ENCODE assay signal across 16 cellular contexts in the genomic region with DNA sequence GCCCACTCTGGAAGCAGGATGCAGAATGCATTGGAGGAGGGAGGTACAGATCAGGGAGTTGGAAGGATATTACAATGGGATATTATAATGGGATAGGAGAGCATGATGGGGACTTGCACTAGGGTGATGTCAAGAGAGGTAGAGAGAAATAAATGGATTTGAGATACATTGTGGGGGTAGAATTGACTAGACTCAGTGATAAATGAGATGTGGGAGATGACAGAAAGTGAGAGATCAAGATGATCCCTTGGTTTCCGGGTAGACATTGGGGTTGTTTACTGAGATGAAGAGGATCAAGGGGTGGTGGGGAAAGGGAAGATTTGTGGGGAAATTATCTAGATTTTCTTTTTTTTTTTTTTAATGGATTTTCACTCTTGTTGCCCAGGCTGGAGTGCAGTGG. TPM values are rescaled to one million over a fixed set of nuclear protein-coding genes. Genes with fewer than 3 reads are reported as not detected.
DNase-seq lines count a peak whose midpoint lies in the region; ATAC-seq, FAIRE-seq and TF ChIP-seq lines count a peak whose summit lies in the region.
"Had no signal": no experiment of that assay in that cellular context is flagged by ENCODE, and none has a peak within 500 bp of the region (broad histone marks: within the 10 kb centered on the region; RNA-seq: fewer than 3 reads in every experiment).

No MANE protein-coding gene starts in this region.

- H3K4me1 Mint-ChIP-seq in CD8-positive, alpha-beta T cell (ENCODE audit: low read depth), result peaks cover 26% of the 10 kb centered on the region
- no peaks in the 10 kb centered on the region for H3K4me1 Mint-ChIP-seq in H9

- CTCF ChIA-PET in CD8-positive, alpha-beta T cell (lab: Charles Lee), result no interaction called here
- CTCF ChIA-PET in OCI-LY7 (lab: Charles Lee; ENCODE audit: unreplicated experiment), result interaction anchor here (0.6 kb wide), 1 partner anchor 55 kb away, joined by 3 read pairs; no protein-coding TSS in a partner anchor
- CTCF ChIA-PET in GM12878 (lab: Yijun Ruan, JAX), result interaction anchor here (1.5 to 2.5 kb wide), 6 partner anchors 15 to 376 kb away, joined by 3 to 10 read pairs (median 8); no protein-coding TSS in a partner anchor

- no peak overlapping the region for H2BK20ac ChIP-seq in H9 (ENCODE audit: low read depth, low read length, poor library complexity, severe bottlenecking)

- H3K27me3 Mint-ChIP-seq in CD8-positive, alpha-beta T cell (ENCODE audit: low read depth), result no peaks in the 10 kb centered on the region
- H3K27me3 Mint-ChIP-seq in H9 (ENCODE audit: low read depth), result no peaks in the 10 kb centered on the region

- POLR2A ChIA-PET in CD8-positive, alpha-beta T cell (lab: Charles Lee), result interaction anchor here (0.6 to 0.9 kb wide), 3 partner anchors 130 to 204 kb away, joined by 3 read pairs; a partner anchor contains a TSS
- POLR2A ChIA-PET in OCI-LY7 (lab: Charles Lee) (interaction anchor here (0.7 to 2.6 kb wide), 4 partner anchors 8 to 298 kb away, joined by 4 to 8 read pairs (median 4); no protein-coding TSS in a partner anchor), GM12878 (lab: Charles Lee) (interaction anchor here (0.7 to 1.6 kb wide), 3 partner anchors 33 to 776 kb away, joined by 3 to 4 read pairs (median 4); a partner anchor contains a TSS)

- TF ChIP-seq POLR2A in GM12878 (IDR thresholded peaks at IDR 0.05; ENCODE audit: low read depth, low read length), result no peak

- H3K79me1 ChIP-seq in H9 (ENCODE audit: insufficient read depth, low read depth, low read length, poor library complexity, severe bottlenecking), result no peaks in the 10 kb centered on the region

- no peak overlapping the region for H4K8ac ChIP-seq in H9 (replicated peaks; ENCODE audit: insufficient read length, low read depth, low read length)

- H3K27ac ChIP-seq in BLaER1 treated with 17β-estradiol and CSF1 and Interleukin-3, amounts not matched to agents 10 nM and 100 nM, result peak overlapping the region in 3 of 11 experiments; percentile 67 to 81 (median 77); a peak in 3 of 22 replicates
- no peak overlapping the region for H3K27ac ChIP-seq in CD8-positive, alpha-beta T cell (ENCODE audit: low read depth, low read length)
- H3K27ac ChIP-seq in OCI-LY7 (ENCODE audit: low read depth, low read length, poor library complexity, severe bottlenecking) (no peak overlapping the region), GM12878 (ENCODE audit: control insufficient read depth, insufficient read depth) (peak overlapping the region; percentile 71), H9 (ENCODE audit: insufficient read length, low read depth, low read length) (no peak overlapping the region)
- H3K27ac ChIP-seq: ascending aorta, C4-2B, tibial artery had no signal

- H3K9ac ChIP-seq in BLaER1 treated with 17β-estradiol and CSF1 and Interleukin-3, amounts not matched to agents 10 nM and 100 nM, result no peak overlapping the region
- H3K9ac ChIP-seq in GM12878 (ENCODE audit: control insufficient read depth, insufficient read depth, low read length) (no peak overlapping the region), H9 (ENCODE audit: extremely low read depth, insufficient read length, low read length) (no peak overlapping the region)

- WGBS in GM12878 (ENCODE audit: insufficient coverage, insufficient replicate concordance, low lambda C conversion rate, missing lambda C conversion rate), result 9% methylated on average over 1 of the region's 1 CpG
- WGBS in H9 (ENCODE audit: extremely low coverage, insufficient read length, low lambda C conversion rate), result no CpG with 5 or more reads among the region's 1 CpG

- H2BK15ac ChIP-seq in H9 (ENCODE audit: low read depth, low read length), result no peak overlapping the region

- H3K9me2 ChIP-seq in OCI-LY7 (ENCODE audit: insufficient read depth, low read length), result no peaks in the 10 kb centered on the region

- H4K91ac ChIP-seq in H9 (ENCODE audit: insufficient read length, low read depth, low read length), result no peak overlapping the region

- in situ Hi-C loops in GM12878 (cut with MboI), result no loop called here

- peaks cover 0 to 9% (median 0%) of the 10 kb centered on the region in 11 experiments; a peak in 1 of 22 replicates for H3K27me3 ChIP-seq in BLaER1 treated with 17β-estradiol and CSF1 and Interleukin-3, amounts not matched to agents 10 nM and 100 nM
- H3K27me3 ChIP-seq in CD8-positive, alpha-beta T cell (ENCODE audit: insufficient read depth, low read length), result no peaks in the 10 kb centered on the region
- H3K27me3 ChIP-seq in GM12878 (replicated peaks in 1 of 2; ENCODE audit: control insufficient read depth in 2 of 2, insufficient read depth in 2 of 2, low read length in 1 of 2) (no peaks in the 10 kb centered on the region), H9 (ENCODE audit: insufficient read depth, low read length) (no peaks in the 10 kb centered on the region)
- H3K27me3 ChIP-seq: ascending aorta, tibial artery had no signal

- TF ChIP-seq EP300 in GM12878 (IDR thresholded peaks at IDR 0.05; ENCODE audit: borderline replicate concordance in 1 of 2, control insufficient read depth in 1 of 2, low read depth in 2 of 2, low read length in 2 of 2), result no peak

- peak overlapping the region; percentile 87 for H3K4me3 Mint-ChIP-seq in CD8-positive, alpha-beta T cell
- no peak overlapping the region for H3K4me3 Mint-ChIP-seq in H9

- peaks cover 9% of the 10 kb centered on the region for H3K36me3 Mint-ChIP-seq in CD8-positive, alpha-beta T cell
- H3K36me3 Mint-ChIP-seq in H9 (ENCODE audit: insufficient read depth in 1 of 3, low read depth in 3 of 3), result no peaks in the 10 kb centered on the region

- H3K14ac ChIP-seq in H9 (ENCODE audit: insufficient read depth, low read length), result no peak overlapping the region

- no peak overlapping the region for H3K4me3 ChIP-seq in BLaER1 treated with 17β-estradiol and CSF1 and Interleukin-3, amounts not matched to agents 10 nM and 100 nM
- no peak overlapping the region for H3K4me3 ChIP-seq in CD8-positive, alpha-beta T cell (ENCODE audit: low read depth, low read length)
- H3K4me3 ChIP-seq in OCI-LY7 (ENCODE audit: low read depth, low read length, poor library complexity, severe bottlenecking) (no peak overlapping the region), GM12878 (peak overlapping the region; percentile 48; the same call in 1 of the 2 replicates)
- H3K4me3 ChIP-seq: ascending aorta, tibial artery had no signal

- no peak overlapping the region for H3K4ac ChIP-seq in H9 (ENCODE audit: low read depth, low read length)

- BruUV-seq in OCI-LY7 (replicated peaks; lab: Mats Ljungman, UMichigan), result no TSS peak
- no TSS peak for BruUV-seq in GM12878 (replicated peaks; lab: Mats Ljungman, UMichigan)

- H3K4me2 ChIP-seq in BLaER1 treated with 17β-estradiol and CSF1 and Interleukin-3, amounts not matched to agents 10 nM and 100 nM, result peak overlapping the region; percentile 46 to 86 (median 76); a peak in 13 of 22 replicates
- H3K4me2 ChIP-seq in OCI-LY7 (ENCODE audit: low read length) (peak overlapping the region; percentile 52), GM12878 (ENCODE audit: control insufficient read depth, insufficient read depth) (peak overlapping the region; percentile 90), H9 (ENCODE audit: insufficient read depth, insufficient read length, low read length) (no peak overlapping the region)

- H3K4me1 ChIP-seq in BLaER1 treated with 17β-estradiol and CSF1 and Interleukin-3, amounts not matched to agents 10 nM and 100 nM, result peaks cover 0 to 12% (median 8%) of the 10 kb centered on the region in 10 experiments; a peak in 11 of 20 replicates
- peaks cover 14% of the 10 kb centered on the region for H3K4me1 ChIP-seq in CD8-positive, alpha-beta T cell (ENCODE audit: insufficient read depth, low read length)
- H3K4me1 ChIP-seq in OCI-LY7 (ENCODE audit: insufficient read depth, low read length, poor library complexity, severe bottlenecking) (peaks cover 58% of the 10 kb centered on the region), GM12878 (ENCODE audit: control insufficient read depth, insufficient read depth, low read length) (peaks cover 50% of the 10 kb centered on the region), H9 (ENCODE audit: insufficient read depth, low read length) (no peaks in the 10 kb centered on the region)
- H3K4me1 ChIP-seq: ascending aorta, tibial artery had no signal

- TF ChIP-seq CTCF in CD8-positive, alpha-beta T cell (IDR thresholded peaks at IDR 0.05), result no peak
- TF ChIP-seq CTCF in OCI-LY7 (conservative IDR thresholded peaks at IDR 0.05; ENCODE audit: low read length), result no peak
- TF ChIP-seq CTCF in GM12878 (IDR thresholded peaks at IDR 0.05 in 2 of 3, conservative IDR thresholded peaks at IDR 0.05 in 1 of 3; ENCODE audit: control insufficient read depth in 2 of 3, extremely low read depth in 1 of 3, insufficient read depth in 1 of 3, low read depth in 3 of 3, low read length in 3 of 3), result no peak
- TF ChIP-seq CTCF in H9 (conservative IDR thresholded peaks at IDR 0.05), result no peak

- no peak overlapping the region for H2BK5ac ChIP-seq in H9 (ENCODE audit: insufficient read length, low read length)

- H3K23ac ChIP-seq in H9 (ENCODE audit: insufficient read length, low read depth, low read length), result no peak overlapping the region

- no peaks in the 10 kb centered on the region for H4K20me1 ChIP-seq in BLaER1 treated with 17β-estradiol and CSF1 and Interleukin-3, amounts not matched to agents 10 nM and 100 nM
- H4K20me1 ChIP-seq in OCI-LY7 (ENCODE audit: insufficient read depth, low read length), result no peaks in the 10 kb centered on the region
- H4K20me1 ChIP-seq in GM12878 (ENCODE audit: control insufficient read depth, insufficient read depth), result no peaks in the 10 kb centered on the region
- no peaks in the 10 kb centered on the region for H4K20me1 ChIP-seq in H9 (ENCODE audit: control insufficient read depth, insufficient read depth, insufficient read length)

- H3K9me3 ChIP-seq in BLaER1 treated with 17β-estradiol and CSF1 and Interleukin-3, amounts not matched to agents 10 nM and 100 nM (replicated peaks in 1 of 11), result peaks cover 14 to 22% (median 17%) of the 10 kb centered on the region in 11 experiments
- H3K9me3 ChIP-seq in CD8-positive, alpha-beta T cell (ENCODE audit: low read length), result no peaks in the 10 kb centered on the region
- H3K9me3 ChIP-seq in OCI-LY7 (ENCODE audit: low read length), result peaks cover 8% of the 10 kb centered on the region; the same call in 1 of the 2 replicates
- H3K9me3 ChIP-seq in GM12878 (replicated peaks; ENCODE audit: control insufficient read depth, insufficient read depth, low read length), result peaks cover 4% of the 10 kb centered on the region; the same call in 2 of the 3 replicates
- H3K9me3 ChIP-seq in H9 (ENCODE audit: control insufficient read depth, low read depth, low read length), result no peaks in the 10 kb centered on the region
- H3K9me3 ChIP-seq: ascending aorta, tibial artery had no signal

- H3T11ph ChIP-seq in H9 (ENCODE audit: low read length), result no peak overlapping the region

- H4K5ac ChIP-seq in H9 (ENCODE audit: insufficient read length, low read depth, low read length), result no peak overlapping the region

- no peak overlapping the region for H3K18ac ChIP-seq in H9 (ENCODE audit: insufficient read length, low read depth, low read length)

- intact Hi-C loops in CD8-positive, alpha-beta T cell (cut with DNase I, micrococcal nuclease), result loop anchor here (5.0 kb wide), 2 partner anchors 130 to 135 kb away; a partner anchor contains a TSS
- intact Hi-C loops in OCI-LY7 (cut with micrococcal nuclease; ENCODE audit: unreplicated experiment) (loop anchor here (5.0 kb wide), 2 partner anchors 365 to 380 kb away; a partner anchor contains a TSS), GM12878 (cut with micrococcal nuclease; ENCODE audit: unreplicated experiment) (no loop called here)

- no peak for TF ChIP-seq RAD21 in GM12878 (IDR thresholded peaks at IDR 0.05; ENCODE audit: insufficient read depth, low read depth, low read length)

- no peak for FAIRE-seq in GM12878 (lab: Jason Lieb, UNC)

- peak overlapping the region; percentile 98 for H3K27ac Mint-ChIP-seq in CD8-positive, alpha-beta T cell
- no peak overlapping the region for H3K27ac Mint-ChIP-seq in H9
- H3K27ac Mint-ChIP-seq: HFFc6 had no signal

- no peak for ATAC-seq in CD8-positive, alpha-beta T cell
- ATAC-seq in GM12878 (peak; percentile 5; the same call in 2 of the 3 replicates), GM21576 (IDR thresholded peaks at IDR 0.05; ENCODE audit: unreplicated experiment) (no peak)

- peak overlapping the region; percentile 50; the same call in 1 of the 2 replicates for H2AFZ ChIP-seq in OCI-LY7 (ENCODE audit: low read length)
- H2AFZ ChIP-seq in GM12878 (ENCODE audit: control insufficient read depth, low read depth, low read length), result no peak overlapping the region
- no peak overlapping the region for H2AFZ ChIP-seq in H9 (ENCODE audit: low read length)

- H3K23me2 ChIP-seq in H9 (ENCODE audit: insufficient read length, low read depth, low read length, poor library complexity, severe bottlenecking), result no peaks in the 10 kb centered on the region

- SMC1A ChIA-PET in GM12878 (lab: Charles Lee; ENCODE audit: uncharacterized antibody, unreplicated experiment), result interaction anchor here (0.9 to 20.4 kb wide), 7 partner anchors 8 to 220 kb away, joined by 3 to 380 read pairs (median 4); no protein-coding TSS in a partner anchor

- peaks cover 5% of the 10 kb centered on the region for H3K9me3 Mint-ChIP-seq in CD8-positive, alpha-beta T cell
- H3K9me3 Mint-ChIP-seq in H9, result peaks cover 4 to 6% of the 10 kb centered on the region in 2 experiments; a peak in 3 of 5 replicates
- H3K9me3 Mint-ChIP-seq: HFFc6 had no signal

- H3K79me2 ChIP-seq in OCI-LY7 (ENCODE audit: insufficient read depth, low read depth, low read length) (no peaks in the 10 kb centered on the region; the same call in 1 of the 2 replicates), GM12878 (ENCODE audit: control insufficient read depth, insufficient read depth, low read length) (no peaks in the 10 kb centered on the region), H9 (ENCODE audit: insufficient read depth, low read length) (no peaks in the 10 kb centered on the region)

- H3K56ac ChIP-seq in H9 (ENCODE audit: insufficient read length, low read depth, low read length), result no peak overlapping the region

- H2BK120ac ChIP-seq in H9 (ENCODE audit: low read depth, low read length, poor library complexity, severe bottlenecking), result no peak overlapping the region

- no peaks in the 10 kb centered on the region for H3K36me3 ChIP-seq in BLaER1 treated with 17β-estradiol and CSF1 and Interleukin-3, amounts not matched to agents 10 nM and 100 nM
- H3K36me3 ChIP-seq in CD8-positive, alpha-beta T cell (ENCODE audit: insufficient read depth, low read length), result no peaks in the 10 kb centered on the region
- peaks cover 12% of the 10 kb centered on the region; the same call in 1 of the 2 replicates for H3K36me3 ChIP-seq in OCI-LY7 (ENCODE audit: insufficient read depth, low read length)
- H3K36me3 ChIP-seq in GM12878 (ENCODE audit: control insufficient read depth in 2 of 2, insufficient read depth in 2 of 2, low read length in 1 of 2), result no peaks in the 10 kb centered on the region
- H3K36me3 ChIP-seq: ascending aorta, tibial artery had no signal

- RAD21 ChIA-PET in GM12878 (lab: Charles Lee; ENCODE audit: unreplicated experiment), result interaction anchor here (1.6 to 3.2 kb wide), 3 partner anchors 33 to 132 kb away, joined by 3 to 22 read pairs (median 9); a partner anchor contains a TSS

- H2BK12ac ChIP-seq in H9 (ENCODE audit: insufficient read length, low read depth, low read length), result no peak overlapping the region

- no peak overlapping the region for H2AK5ac ChIP-seq in H9 (ENCODE audit: insufficient read length, low read length)

- DNase-seq in CD8-positive, alpha-beta T cell, result no peak
- DNase-seq in OCI-LY7 (ENCODE audit: low spot score), result no peak
- no peak for DNase-seq in GM12878 (ENCODE audit: low read depth, low spot score)
- no peak for DNase-seq in SHP77 treated with DMSO at 0.1 percent for 48 hours (lab: John Stamatoyannopoulos, UW)
- no peak for DNase-seq in H9
- DNase-seq: DND-41, HFFc6, NCI-H187, NCI-H345, Right ventricle myocardium superior, tibial artery had no signal

RNA-seq across cellular contexts. Expression of a gene that starts 42.7 kb away (rescaled TPM):
- not detected for total RNA-seq in CD8-positive, alpha-beta T cell
- 10.6 and 11.7 TPM in 2 replicates for total RNA-seq in OCI-LY7 (2014; rRNA removed; shearing (Covaris generic))
- 19.2 and 25.1 TPM in 2 replicates for total RNA-seq in OCI-LY7 (2022)
- 0.84 TPM in 1 of 2 replicates, not detected in the other for total RNA-seq in GM12878 (2013; cell fraction: nucleolus; rRNA removed)
- 9.3 and 11.3 TPM in 2 replicates for total RNA-seq in GM12878 (2014; rRNA removed)
- total RNA-seq in GM12878 (2014; rRNA removed; fragmentation: Illumina TruSeq; extraction: Trizol), result 2.7 and 4.1 TPM in 2 replicates
- 7.1 and 8.3 TPM in 2 replicates for total RNA-seq in GM12878 (2021)
- 13.9 TPM for polyA plus RNA-seq in GM12878 (2011; ENCODE audit: low read depth)
- 9.1 and 10.4 TPM in 2 replicates for polyA plus RNA-seq in GM12878 (2011; rRNA removed)
- polyA plus RNA-seq in GM12878 (2011; cell fraction: cytosol; rRNA removed), result 13.4 and 16.3 TPM in 2 replicates
- 8.1 TPM in 2 replicates for polyA plus RNA-seq in GM12878 (2011; cell fraction: nucleus; rRNA removed)
- 9.1 and 10.0 TPM in 2 replicates for polyA plus RNA-seq in GM12878 (2012)
- polyA plus RNA-seq in GM12878 (2014; fragmentation: Illumina TruSeq; extraction: Trizol), result 2.2 TPM in 1 of 2 replicates, not detected in the other
- 1 to 10 TPM; 1.5 to 6.1 TPM for polyA plus RNA-seq in GM12878 (2014; fragmentation: Nextera tagmentation; extraction: Ambion mirVana)
- 7.4 and 11.5 TPM in 2 replicates for polyA plus RNA-seq in GM12878 (2014; rRNA removed)
- polyA plus RNA-seq in GM12878 (2016; fragmentation: Nextera tagmentation; extraction: Ambion mirVana), result 10 to 100 TPM; 15.9 to 20.4 TPM
- 4.4 and 5.1 TPM in 2 replicates for polyA minus RNA-seq in GM12878 (2011; rRNA and poly(A)+ RNA removed)
- not detected in 2 replicates for polyA minus RNA-seq in GM12878 (2011; cell fraction: cytosol; rRNA and poly(A)+ RNA removed)
- 1.3 and 1.8 TPM in 2 replicates for polyA minus RNA-seq in GM12878 (2011; cell fraction: nucleus; rRNA and poly(A)+ RNA removed)
- not detected in 2 replicates for total RNA-seq in H9 (2021)
- total RNA-seq: ascending aorta, fibroblast of villous mesenchyme, HFFc6, Right ventricle myocardium superior had no signal
